In genomic region chr16:3689731-3690130, GRCh38 we compare ENCODE assay signal across 16 cellular contexts. TPM values are rescaled to one million over a fixed set of nuclear protein-coding genes. Genes with fewer than 3 reads are reported as not detected.
DNase-seq lines count a peak whose midpoint lies in the region; ATAC-seq and TF ChIP-seq lines count a peak whose summit lies in the region.
"Had no signal": no experiment of that assay in that cellular context is flagged by ENCODE, and none has a peak within 500 bp of the region (broad histone marks: within the 10 kb centered on the region; RNA-seq: fewer than 3 reads in every experiment).

No MANE protein-coding gene starts in this region.

- no peak overlapping the region for H2AFZ ChIP-seq in trophoblast cell (ENCODE audit: insufficient read depth, low read length, poor library complexity)
- H2AFZ ChIP-seq: PC-9 had no signal

- no peak overlapping the region for H2BK12ac ChIP-seq in trophoblast cell (ENCODE audit: low read length)

- H3K27ac Mint-ChIP-seq in T-cell: no peak overlapping the region
- H3K27ac Mint-ChIP-seq: activated naive CD4-positive, alpha-beta T cell treated with anti-CD3 and anti-CD28 coated beads for 36 hours had no signal

- peaks cover 6 to 10% (median 7%) of the 10 kb centered on the region in 3 donors for H3K4me1 Mint-ChIP-seq in T-cell

- TF ChIP-seq POLR2A in esophagus muscularis mucosa (IDR thresholded peaks at IDR 0.05; ENCODE audit: low read depth) (no peak), vagina (IDR thresholded peaks at IDR 0.05) (no peak)

- WGBS in heart right ventricle, 2 donors: 90 to 93% methylated on average over 7 of the region's 7 CpGs
- 93% methylated on average over 7 of the region's 7 CpGs for WGBS in esophagus muscularis mucosa
- no CpG with 5 or more reads among the region's 7 CpGs for WGBS in trophoblast cell (ENCODE audit: extremely low coverage, insufficient coverage, insufficient read length)

- ATAC-seq in heart right ventricle (no peak), T-cell (replicated peaks in 1 of 4) (no peak), HG03196 (IDR thresholded peaks at IDR 0.05; ENCODE audit: unreplicated experiment) (no peak)

- peak overlapping the region in 4 of 10 donors; percentile 23 to 64 (median 32) for H3K27ac ChIP-seq in heart right ventricle
- peak overlapping the region; percentile 47 to 69 (median 56) for H3K27ac ChIP-seq in esophagus muscularis mucosa (replicated peaks in 1 of 4)
- H3K27ac ChIP-seq in trophoblast cell (ENCODE audit: low read depth, low read length): peak overlapping the region; percentile 21
- peak overlapping the region; percentile 83 for H3K27ac ChIP-seq in vagina
- H3K27ac ChIP-seq: C4-2B, foreskin keratinocyte, PC-9 had no signal

- H3K27me3 ChIP-seq in heart right ventricle (no peaks in the 10 kb centered on the region), esophagus muscularis mucosa (no peaks in the 10 kb centered on the region), trophoblast cell (ENCODE audit: insufficient read depth, low read length) (no peaks in the 10 kb centered on the region), vagina (no peaks in the 10 kb centered on the region)
- H3K27me3 ChIP-seq: foreskin keratinocyte, tibial artery had no signal

- H3K4ac ChIP-seq in trophoblast cell (ENCODE audit: low read depth, low read length): no peak overlapping the region

- peak overlapping the region; percentile 32 for H3K18ac ChIP-seq in trophoblast cell (ENCODE audit: low read length)

- POLR2A ChIA-PET in T-cell (lab: Charles Lee): no interaction called here

- H4K91ac ChIP-seq in trophoblast cell (ENCODE audit: low read depth, low read length): no peak overlapping the region

- H3K9ac ChIP-seq in trophoblast cell (ENCODE audit: low read length): no peak overlapping the region

- no peak overlapping the region for H2BK5ac ChIP-seq in trophoblast cell (ENCODE audit: low read depth, low read length, poor library complexity)

- no peak overlapping the region for H2AK5ac ChIP-seq in trophoblast cell (ENCODE audit: low read length)

- peak overlapping the region; percentile 47 for H4K8ac ChIP-seq in trophoblast cell (ENCODE audit: low read depth, low read length)

- H3K9me3 ChIP-seq in heart right ventricle (no peaks in the 10 kb centered on the region), esophagus muscularis mucosa (no peaks in the 10 kb centered on the region), trophoblast cell (ENCODE audit: insufficient read depth, low read depth, low read length) (no peaks in the 10 kb centered on the region), vagina (no peaks in the 10 kb centered on the region)
- H3K9me3 ChIP-seq: tibial artery had no signal

- H3K4me1 ChIP-seq in heart right ventricle: peaks cover 4 to 24% (median 14%) of the 10 kb centered on the region in 9 donors
- H3K4me1 ChIP-seq in esophagus muscularis mucosa: peaks cover 6 to 20% (median 18%) of the 10 kb centered on the region in 4 donors
- peaks cover 4 to 7% of the 10 kb centered on the region in 2 experiments for H3K4me1 ChIP-seq in trophoblast cell (ENCODE audit: control insufficient read depth in 1 of 2, insufficient read depth in 2 of 2, low read length in 2 of 2)
- peaks cover 17% of the 10 kb centered on the region for H3K4me1 ChIP-seq in vagina
- H3K4me1 ChIP-seq: foreskin keratinocyte had no signal

- no peaks in the 10 kb centered on the region for H3K9me3 Mint-ChIP-seq in T-cell
- H3K9me3 Mint-ChIP-seq: activated naive CD4-positive, alpha-beta T cell treated with anti-CD3 and anti-CD28 coated beads for 36 hours; activated T-cell treated with anti-CD3 and anti-CD28 coated beads, Interleukin-2, amount 50 U/mL, for 4 hours; mesothelial cell of epicardium had no signal

- no peak overlapping the region for H4K12ac ChIP-seq in trophoblast cell (ENCODE audit: low read depth, low read length)

- TF ChIP-seq CTCF in heart right ventricle (IDR thresholded peaks at IDR 0.05) (no peak), esophagus muscularis mucosa (IDR thresholded peaks at IDR 0.05) (no peak), vagina (IDR thresholded peaks at IDR 0.05) (no peak)

- H3K4me2 ChIP-seq in trophoblast cell (ENCODE audit: low read length): no peak overlapping the region
- H3K4me2 ChIP-seq: PC-9 had no signal

- no peak overlapping the region for H3K23ac ChIP-seq in trophoblast cell (ENCODE audit: low read length)

- no peaks in the 10 kb centered on the region for H3K79me1 ChIP-seq in trophoblast cell (ENCODE audit: low read length)

- no peak overlapping the region for H3K14ac ChIP-seq in trophoblast cell (ENCODE audit: low read length)

- intact Hi-C loops in cardiac septum (cut with DNase I): loop anchor here (10.0 kb wide), 1 partner anchor 165 kb away; no protein-coding TSS in a partner anchor
- intact Hi-C loops in heart right ventricle (cut with DNase I): loop anchor here in 9 of 10 donors (1.0 to 10.0 kb wide), 5 partner anchors 185 to 191 kb away; partner anchors contain the start of gene CREBBP (in 3 of the 9)
- intact Hi-C loops in esophagus muscularis mucosa (cut with DNase I): loop anchor here (2.0 kb wide), 1 partner anchor 191 kb away; the partner anchor contains the start of gene CREBBP
- intact Hi-C loops in vagina (cut with DNase I): loop anchor here (5.0 kb wide), 1 partner anchor 193 kb away; the partner anchor contains the start of gene CREBBP

- CTCF ChIA-PET in T-cell (lab: Charles Lee): interaction anchor here in 1 of 2 donors (0.6 kb wide), 1 partner anchor 482 kb away, joined by 3 read pairs; no protein-coding TSS in a partner anchor

- H3K36me3 ChIP-seq in heart right ventricle (peaks cover 0 to 47% (median 13%) of the 10 kb centered on the region in 9 donors), esophagus muscularis mucosa (peaks cover 18 to 55% (median 37%) of the 10 kb centered on the region in 4 donors), trophoblast cell (ENCODE audit: control insufficient read depth in 1 of 2, insufficient read depth in 2 of 2, low read length in 2 of 2) (peaks cover 24 to 26% of the 10 kb centered on the region in 2 experiments), vagina (peaks cover 0 to 22% of the 10 kb centered on the region in 2 donors)

- H3K4me3 Mint-ChIP-seq in T-cell: no peak overlapping the region
- H3K4me3 Mint-ChIP-seq: activated naive CD4-positive, alpha-beta T cell treated with anti-CD3 and anti-CD28 coated beads for 36 hours; activated T-cell treated with anti-CD3 and anti-CD28 coated beads, Interleukin-2, amount 50 U/mL, for 4 hours had no signal

- H3K4me3 ChIP-seq in heart right ventricle (no peak overlapping the region), esophagus muscularis mucosa (no peak overlapping the region), trophoblast cell (ENCODE audit: low read depth, low read length) (no peak overlapping the region), vagina (no peak overlapping the region)
- H3K4me3 ChIP-seq: GM12878, PC-9 had no signal

- H3K27me3 Mint-ChIP-seq in T-cell: no peaks in the 10 kb centered on the region

- H3K79me2 ChIP-seq in trophoblast cell (ENCODE audit: control insufficient read depth, insufficient read depth, low read length, poor library complexity): no peaks in the 10 kb centered on the region

- H3K36me3 Mint-ChIP-seq in T-cell: peaks cover 25% of the 10 kb centered on the region

- peak; percentile 17 for DNase-seq in cardiac septum (ENCODE audit: low spot score)
- no peak for DNase-seq in heart right ventricle
- no peak for DNase-seq in esophagus muscularis mucosa (ENCODE audit: extremely low spot score)
- peak; percentile 52 to 71 for DNase-seq in trophoblast cell
- DNase-seq in vagina (ENCODE audit: extremely low spot score in 2 of 2): no peak
- no peak for DNase-seq in GDM1 (lab: John Stamatoyannopoulos, UW)
- no peak for DNase-seq in T-cell

- H2BK120ac ChIP-seq in trophoblast cell (ENCODE audit: insufficient read depth, low read length, poor library complexity): no peak overlapping the region

- TF ChIP-seq EP300 in esophagus muscularis mucosa (IDR thresholded peaks at IDR 0.05): no peak

RNA-seq across cellular contexts. Expression of gene TRAP1, which starts 27.6 kb away (rescaled TPM):
- total RNA-seq in cardiac septum (78.6 TPM), heart right ventricle (100 to 1,000 TPM in 9 of 10 donors, 10 to 100 TPM in 1; 89.3 to 148 (median 128) TPM), esophagus muscularis mucosa (10 to 100 TPM; 43.6 to 63.7 (median 46.8) TPM), vagina (111 TPM), T-cell (100 to 1,000 TPM in 4 of 5 donors, 10 to 100 TPM in 1; 87.5 to 172 (median 122) TPM)
- 100 to 1,000 TPM in 1 of 2 donors, 10 to 100 TPM in 1; 57.3 to 108 TPM for polyA plus RNA-seq in heart right ventricle
- 79.9 and 81.1 TPM in 2 replicates for polyA plus RNA-seq in trophoblast cell (2013)

RNA-seq across cellular contexts. Expression of gene DNASE1, which starts 35.2 kb away (rescaled TPM):
- total RNA-seq in cardiac septum (6.9 TPM), heart right ventricle (10 to 100 TPM in 1 of 10 donors, 1 to 10 TPM in 9; 3.4 to 10.5 (median 7.4) TPM), esophagus muscularis mucosa (10 to 100 TPM in 3 of 4 donors, 1 to 10 TPM in 1; 2.8 to 16.3 (median 12.9) TPM), vagina (50.3 TPM), T-cell (10 to 100 TPM; 22.6 to 54.4 (median 52.7) TPM)
- 10 to 100 TPM in 1 of 2 donors, 1 to 10 TPM in 1; 3.3 to 15.9 TPM for polyA plus RNA-seq in heart right ventricle
- polyA plus RNA-seq in trophoblast cell (2013): 10.6 and 11.7 TPM in 2 replicates

Comparison
In these comparisons a context has a peak if more than half of its experiments do, and no peak if none do; other contexts are left out.
1. DNase-seq: peak in cardiac septum (single experiment) and trophoblast cell (2 of 2); none in heart right ventricle (0 of 2), esophagus muscularis mucosa (single experiment), vagina (0 of 2), GDM1 (single experiment) and T-cell (0 of 34).